In genomic region chr11:64511966-64512365, GRCh38 we compare ENCODE assay signal across 3 cellular contexts. TPM values are rescaled to one million over a fixed set of nuclear protein-coding genes. Genes with fewer than 3 reads are reported as not detected.
"Had no signal": no experiment of that assay in that cellular context is flagged by ENCODE, and none has a peak within 500 bp of the region (broad histone marks: within the 10 kb centered on the region; RNA-seq: fewer than 3 reads in every experiment).

No MANE protein-coding gene starts in this region.

- ATAC-seq: GM12878 had no signal

- H3K4me3 ChIP-seq: GM12878 had no signal

- DNase-seq: GDM1, GF-D8 had no signal

RNA-seq across cellular contexts. Expression of gene SLC22A11, which starts 43.8 kb away (rescaled TPM):
- total RNA-seq: GM12878 had no signal
